ENCODE assay signal across 1 cellular context in the genomic region with DNA sequence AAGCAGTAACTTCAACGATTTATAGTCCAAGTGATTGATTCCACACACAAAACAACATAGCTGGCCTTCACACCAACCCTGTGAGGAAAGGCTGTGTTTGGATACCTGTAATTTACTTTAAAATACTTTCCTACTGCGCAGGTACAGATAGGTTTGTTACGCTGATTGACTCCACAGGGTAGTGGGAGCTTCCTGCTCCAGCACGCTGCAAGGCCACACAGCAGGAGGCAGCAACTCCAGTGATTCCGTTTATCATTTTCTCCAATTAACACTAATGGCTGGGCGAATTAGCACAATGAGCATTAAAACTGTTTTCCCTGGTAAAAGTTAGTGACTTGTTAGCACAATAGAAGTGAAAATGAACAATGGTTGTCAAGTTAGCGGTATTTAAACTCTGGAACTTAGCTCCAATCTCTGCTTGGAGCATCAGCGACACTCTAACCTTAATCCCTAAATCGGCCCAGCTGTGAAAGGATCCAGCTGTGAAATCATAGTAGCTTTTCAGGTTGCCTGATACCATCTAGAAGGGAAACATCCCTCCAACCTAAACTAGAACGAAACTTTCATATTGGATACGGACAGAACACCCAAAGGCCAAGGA.
A peak's percentile ranks its signal among the peaks of the same experiment; 100 is the strongest.
TF ChIP-seq lines count a peak whose summit lies in the region.

No MANE protein-coding gene starts in this region.

TF ChIP-seq in HepG2, 621 proteins besides CTCF, POLR2A, EP300 and RAD21:
- TF ChIP-seq, protein P1, sequence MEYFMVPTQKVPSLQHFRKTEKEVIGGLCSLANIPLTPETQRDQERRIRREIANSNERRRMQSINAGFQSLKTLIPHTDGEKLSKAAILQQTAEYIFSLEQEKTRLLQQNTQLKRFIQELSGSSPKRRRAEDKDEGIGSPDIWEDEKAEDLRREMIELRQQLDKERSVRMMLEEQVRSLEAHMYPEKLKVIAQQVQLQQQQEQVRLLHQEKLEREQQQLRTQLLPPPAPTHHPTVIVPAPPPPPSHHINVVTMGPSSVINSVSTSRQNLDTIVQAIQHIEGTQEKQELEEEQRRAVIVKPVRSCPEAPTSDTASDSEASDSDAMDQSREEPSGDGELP (IDR thresholded peaks at IDR 0.05; ENCODE audit: borderline replicate concordance, low read depth) = 0 out of 2 replicates have a peak, but pooled peaks have one; percentile 8
- TF ChIP-seq ZNF382 (CRISPR knock-in tag; IDR thresholded peaks at IDR 0.05; ENCODE audit: borderline replicate concordance) = no peak
- 0 out of 2 replicates have a peak, but pooled peaks have one; percentile 25 for TF ChIP-seq PPARG (CRISPR knock-in tag; conservative IDR thresholded peaks at IDR 0.05)
- 0 out of 2 replicates have a peak, but pooled peaks have one; percentile 39 for TF ChIP-seq TARDBP (CRISPR knock-in tag; IDR thresholded peaks at IDR 0.05)
TF ChIP-seq in HepG2: peak in this region for 3.
